1 cellular context compared by ENCODE assay signal in genomic region chr10:3828404-3829192, GRCh38.
TF ChIP-seq lines count a peak whose summit lies in the region.

No MANE protein-coding gene starts in this region.

TF ChIP-seq in IMR-90, 13 proteins besides CTCF, POLR2A, EP300 and RAD21 (continued from another document):
- TF ChIP-seq USF2 (IDR thresholded peaks at IDR 0.05; ENCODE audit: low read depth, low read length) = peak; percentile 84
- TF ChIP-seq RCOR1 (IDR thresholded peaks at IDR 0.05; ENCODE audit: insufficient replicate concordance, low read length) = no peak
- peak; percentile 85 for TF ChIP-seq NFE2L2 (IDR thresholded peaks at IDR 0.05; ENCODE audit: low read depth, low read length)
- TF ChIP-seq MXI1 (IDR thresholded peaks at IDR 0.05; ENCODE audit: borderline replicate concordance, low read depth, low read length) = no peak
- peak; percentile 73 for TF ChIP-seq BHLHE40 (IDR thresholded peaks at IDR 0.05; ENCODE audit: low read depth, low read length)
- peak; percentile 49; the same call in 1 of the 2 replicates for TF ChIP-seq MAFK (IDR thresholded peaks at IDR 0.05; ENCODE audit: low read depth, low read length)
- TF ChIP-seq FOS (IDR thresholded peaks at IDR 0.05; ENCODE audit: low read depth, low read length) = 0 out of 2 replicates have a peak, but pooled peaks have one; percentile 3
- no peak for TF ChIP-seq CHD1 (IDR thresholded peaks at IDR 0.05; ENCODE audit: low read depth, low read length)
- TF ChIP-seq MAZ (IDR thresholded peaks at IDR 0.05; ENCODE audit: borderline replicate concordance, low read depth, low read length) = no peak
